In the genomic region with DNA sequence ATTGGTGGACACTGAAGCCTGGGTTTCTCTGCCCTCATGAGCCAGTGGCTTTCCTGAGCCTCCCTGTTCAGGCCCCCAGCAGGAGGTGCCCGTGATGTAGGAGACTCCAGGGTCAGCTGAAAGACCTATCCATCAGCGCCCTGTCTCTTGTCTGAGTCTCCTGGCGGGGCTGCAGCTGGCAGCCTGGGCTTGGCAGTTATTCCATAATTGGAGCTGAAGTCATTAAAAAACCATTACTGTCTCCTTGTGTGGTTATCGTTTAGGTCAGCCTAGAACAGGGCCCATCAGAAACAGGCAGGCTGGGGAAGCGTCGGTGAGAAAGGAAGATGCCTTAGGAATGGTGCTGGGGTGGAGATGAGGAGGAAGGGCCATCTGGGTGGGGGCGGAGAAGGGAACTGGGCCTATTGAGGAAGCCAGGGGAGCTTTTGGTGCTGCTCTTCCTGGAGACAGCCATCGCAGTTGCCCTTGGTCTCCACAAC, we compare ENCODE assay signal across 10 cellular contexts. TPM values are rescaled to one million over a fixed set of nuclear protein-coding genes. Genes with fewer than 3 reads are reported as not detected.
DNase-seq lines count a peak whose midpoint lies in the region; ATAC-seq and TF ChIP-seq lines count a peak whose summit lies in the region.
"Had no signal": no experiment of that assay in that cellular context is flagged by ENCODE, and none has a peak within 500 bp of the region (broad histone marks: within the 10 kb centered on the region; RNA-seq: fewer than 3 reads in every experiment).

No MANE protein-coding gene starts in this region.

- H3K4me1 ChIP-seq in SK-N-SH (ENCODE audit: control insufficient read depth in 1 of 2, insufficient read depth in 2 of 2, low read depth in 1 of 2, low read length in 1 of 2): peaks cover 19 to 93% of the 10 kb centered on the region in 2 experiments; a peak in 3 of 4 replicates
- H3K4me1 ChIP-seq in stomach: peaks cover 7 to 24% (median 16%) of the 10 kb centered on the region in 4 donors
- peaks cover 0 to 4% (median 0%) of the 10 kb centered on the region in 4 donors for H3K4me1 ChIP-seq in right lobe of liver

- peak; percentile 43 for TF ChIP-seq RAD21 in SK-N-SH (IDR thresholded peaks at IDR 0.05; ENCODE audit: low read length)

- TF ChIP-seq EP300 in SK-N-SH (IDR thresholded peaks at IDR 0.05; ENCODE audit: borderline replicate concordance in 1 of 2, low read depth in 1 of 2, low read length in 1 of 2) (peak in 1 of 2 experiments; percentile 94; a peak in 3 of 4 replicates), stomach (IDR thresholded peaks at IDR 0.05) (no peak)

- 0 out of 2 replicates have a peak, but pooled peaks cover 2% of the 10 kb centered on the region for H3K79me2 ChIP-seq in SK-N-SH (ENCODE audit: insufficient read depth)

- in situ Hi-C loops in Caki2 (cut with HindIII; ENCODE audit: low pct_unique_long_range_greater_than_20kb, low sequenced_read_pairs): no loop called here

- H3K36me3 ChIP-seq in SK-N-SH (replicated peaks in 1 of 2; ENCODE audit: control insufficient read depth in 1 of 2, insufficient read depth in 2 of 2, low read length in 1 of 2): peaks cover 0 to 2% of the 10 kb centered on the region in 2 experiments
- H3K36me3 ChIP-seq in stomach: no peaks in the 10 kb centered on the region
- no peaks in the 10 kb centered on the region for H3K36me3 ChIP-seq in right lobe of liver

- H3K4me3 ChIP-seq in SK-N-SH (ENCODE audit: low read depth in 2 of 2, low read length in 1 of 2): no peak overlapping the region; a peak in 1 of 4 replicates
- H3K4me3 ChIP-seq in stomach: no peak overlapping the region
- H3K4me3 ChIP-seq in foreskin fibroblast (ENCODE audit: low read depth in 1 of 2, low read length in 2 of 2): no peak overlapping the region
- H3K4me3 ChIP-seq in right lobe of liver: no peak overlapping the region

- H3F3A ChIP-seq in SK-N-SH (replicated peaks; ENCODE audit: insufficient read depth): no peaks in the 10 kb centered on the region

- WGBS in SK-N-SH (ENCODE audit: low lambda C conversion rate): 41% methylated on average over 8 of the region's 8 CpGs
- 53 to 73% (median 65%) methylated on average over 7 to 8 of the region's 8 CpGs for WGBS in stomach, 5 donors
- WGBS in right lobe of liver (ENCODE audit: insufficient coverage, low coverage, low lambda C conversion rate, missing lambda C conversion rate): 79% methylated on average over 3 of the region's 8 CpGs

- no peaks in the 10 kb centered on the region for H3K27me3 ChIP-seq in SK-N-SH (ENCODE audit: insufficient read depth)
- peaks cover 0 to 28% (median 5%) of the 10 kb centered on the region in 3 donors for H3K27me3 ChIP-seq in stomach
- no peaks in the 10 kb centered on the region for H3K27me3 ChIP-seq in right lobe of liver

- peaks cover 39% of the 10 kb centered on the region for H4K20me1 ChIP-seq in SK-N-SH (ENCODE audit: insufficient read depth)

- POLR2A ChIA-PET in SK-N-SH (lab: Yijun Ruan, JAX): interaction anchor here (1.1 to 2.2 kb wide), 6 partner anchors 13 to 79 kb away, joined by 3 to 14 read pairs (median 4); no protein-coding TSS in a partner anchor

- no peaks in the 10 kb centered on the region for H3K9me2 ChIP-seq in SK-N-SH

- no peak for TF ChIP-seq POLR2A in stomach (IDR thresholded peaks at IDR 0.05)
- TF ChIP-seq POLR2A in right lobe of liver (IDR thresholded peaks at IDR 0.05): no peak

- H3K9me3 ChIP-seq in SK-N-SH (no peaks in the 10 kb centered on the region), stomach (no peaks in the 10 kb centered on the region), right lobe of liver (no peaks in the 10 kb centered on the region)

- no peak overlapping the region for H2AFZ ChIP-seq in SK-N-SH (ENCODE audit: low read depth)

- no peak overlapping the region for H3K9ac ChIP-seq in SK-N-SH

- peak overlapping the region; percentile 19; the same call in 1 of the 2 replicates for H3K4me2 ChIP-seq in SK-N-SH

- CTCF ChIA-PET in SK-N-SH (lab: Yijun Ruan, JAX): interaction anchor here (0.6 to 26.8 kb wide), 11 partner anchors 9 to 152 kb away, joined by 3 to 620 read pairs (median 5); no protein-coding TSS in a partner anchor

- intact Hi-C loops in stomach (cut with DNase I; ENCODE audit: low total_unique reads) (no loop called here), right lobe of liver (cut with DNase I) (loop anchor here in 1 of 2 donors (5.0 kb wide), 1 partner anchor 74 kb away; no protein-coding TSS in a partner anchor)

- DNase-seq in Caki2 (ENCODE audit: low read depth) (peak; percentile 36), NCI-H1417 (lab: John Stamatoyannopoulos, UW) (peak; percentile 75 to 90 (median 80)), SK-N-SH (peak; percentile 89), left kidney (ENCODE audit: low read depth, low spot score) (peak; percentile 70), stomach (no peak), OCI-M2 (lab: John Stamatoyannopoulos, UW; ENCODE audit: unreplicated experiment) (no peak), foreskin fibroblast (no peak), right lobe of liver (no peak)
- DNase-seq: midbrain had no signal

- no peak for TF ChIP-seq CTCF in SK-N-SH (IDR thresholded peaks at IDR 0.05)
- TF ChIP-seq CTCF in stomach (IDR thresholded peaks at IDR 0.05): no peak
- TF ChIP-seq CTCF in foreskin fibroblast (IDR thresholded peaks at IDR 0.05; ENCODE audit: low read depth, low read length): no peak
- TF ChIP-seq CTCF in right lobe of liver (IDR thresholded peaks at IDR 0.05): no peak

- H3K27ac ChIP-seq in SK-N-SH (ENCODE audit: low read depth in 2 of 2, low read length in 1 of 2) (peak overlapping the region; percentile 28 to 92; a peak in 3 of 4 replicates), stomach (no peak overlapping the region), right lobe of liver (no peak overlapping the region)
- H3K27ac ChIP-seq: C4-2B had no signal

- no peak for ATAC-seq in right lobe of liver

TF ChIP-seq in SK-N-SH, 30 proteins besides CTCF, POLR2A, EP300 and RAD21 (continues in another document):
- TF ChIP-seq SMC3 (IDR thresholded peaks at IDR 0.05; ENCODE audit: low read depth, low read length): peak; percentile 9; the same call in 1 of the 2 replicates
- TF ChIP-seq, protein P1, sequence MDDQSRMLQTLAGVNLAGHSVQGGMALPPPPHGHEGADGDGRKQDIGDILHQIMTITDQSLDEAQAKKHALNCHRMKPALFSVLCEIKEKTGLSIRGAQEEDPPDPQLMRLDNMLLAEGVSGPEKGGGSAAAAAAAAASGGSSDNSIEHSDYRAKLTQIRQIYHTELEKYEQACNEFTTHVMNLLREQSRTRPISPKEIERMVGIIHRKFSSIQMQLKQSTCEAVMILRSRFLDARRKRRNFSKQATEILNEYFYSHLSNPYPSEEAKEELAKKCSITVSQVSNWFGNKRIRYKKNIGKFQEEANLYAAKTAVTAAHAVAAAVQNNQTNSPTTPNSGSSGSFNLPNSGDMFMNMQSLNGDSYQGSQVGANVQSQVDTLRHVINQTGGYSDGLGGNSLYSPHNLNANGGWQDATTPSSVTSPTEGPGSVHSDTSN (IDR thresholded peaks at IDR 0.05): peak; percentile 55
- TF ChIP-seq TCF12 (IDR thresholded peaks at IDR 0.05): peak; percentile 51; the same call in 1 of the 2 replicates
- no peak for TF ChIP-seq GABPA (IDR thresholded peaks at IDR 0.05; ENCODE audit: low read depth)
- TF ChIP-seq TEAD4 (IDR thresholded peaks at IDR 0.05; ENCODE audit: borderline replicate concordance, insufficient read depth): no peak
- no peak for TF ChIP-seq TAF1 (IDR thresholded peaks at IDR 0.05; ENCODE audit: borderline replicate concordance, low read depth, low read length)
- TF ChIP-seq NFIC (IDR thresholded peaks at IDR 0.05; ENCODE audit: borderline replicate concordance): no peak
- no peak for TF ChIP-seq MEF2A (IDR thresholded peaks at IDR 0.05; ENCODE audit: borderline replicate concordance, low read depth)
- no peak for TF ChIP-seq YY1 (IDR thresholded peaks at IDR 0.05; ENCODE audit: low read depth)
- TF ChIP-seq FOXM1 (IDR thresholded peaks at IDR 0.05; ENCODE audit: low read depth): no peak
- TF ChIP-seq MAX (IDR thresholded peaks at IDR 0.05; ENCODE audit: low read depth): no peak
- peak; percentile 2; the same call in 1 of the 2 replicates for TF ChIP-seq NRF1 (IDR thresholded peaks at IDR 0.05; ENCODE audit: low read depth, low read length)
- TF ChIP-seq, protein P2, sequence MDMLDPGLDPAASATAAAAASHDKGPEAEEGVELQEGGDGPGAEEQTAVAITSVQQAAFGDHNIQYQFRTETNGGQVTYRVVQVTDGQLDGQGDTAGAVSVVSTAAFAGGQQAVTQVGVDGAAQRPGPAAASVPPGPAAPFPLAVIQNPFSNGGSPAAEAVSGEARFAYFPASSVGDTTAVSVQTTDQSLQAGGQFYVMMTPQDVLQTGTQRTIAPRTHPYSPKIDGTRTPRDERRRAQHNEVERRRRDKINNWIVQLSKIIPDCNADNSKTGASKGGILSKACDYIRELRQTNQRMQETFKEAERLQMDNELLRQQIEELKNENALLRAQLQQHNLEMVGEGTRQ (IDR thresholded peaks at IDR 0.05; ENCODE audit: borderline replicate concordance, low read depth, low read length): no peak
- no peak for TF ChIP-seq FOSL2 (IDR thresholded peaks at IDR 0.05; ENCODE audit: borderline replicate concordance, low read depth)
- TF ChIP-seq FOXJ3 (CRISPR knock-in tag; IDR thresholded peaks at IDR 0.05): no peak

RNA-seq across cellular contexts. Expression of gene TUB, which starts 5.0 kb away (rescaled TPM):
- not detected in 2 replicates for total RNA-seq in Caki2 (2014; rRNA removed; shearing (Covaris generic); ENCODE audit: low replicate concordance)
- polyA plus RNA-seq in SK-N-SH (2012; rRNA removed): 11.3 and 16.9 TPM in 2 replicates
- 7.1 and 10.0 TPM in 2 replicates for polyA plus RNA-seq in SK-N-SH (2012; cell fraction: cytosol; rRNA removed)
- polyA plus RNA-seq in SK-N-SH (2012; cell fraction: nucleus; rRNA removed): 43.6 and 49.5 TPM in 2 replicates
- 10 to 100 TPM in 1 of 5 donors, 1 to 10 TPM in 1, under 1 TPM in 2, not detected in 1; under 0.01 to 12.1 (median 2.4) TPM for total RNA-seq in stomach
- polyA plus RNA-seq in stomach: 1 to 10 TPM in 2 of 3 donors, under 1 TPM in 1; 0.83 to 2.1 (median 1.4) TPM
- total RNA-seq in right lobe of liver: 1 to 10 TPM in 2 of 6 experiments, under 1 TPM in 4; 0.42 to 3.1 (median 0.89) TPM

Comparison
In these comparisons a context has a peak if more than half of its experiments do, and no peak if none do; other contexts are left out.
1. DNase-seq: peak in Caki2 (single experiment), NCI-H1417 (3 of 3), SK-N-SH (single experiment) and left kidney (single experiment); none in stomach (single experiment), OCI-M2 (single experiment), foreskin fibroblast (0 of 2) and right lobe of liver (0 of 3).
2. H3K27ac ChIP-seq: peak in SK-N-SH (2 of 2); none in stomach (0 of 5) and right lobe of liver (0 of 3).